Comparison of ENCODE assay signal across 1 cellular context in genomic region chr6:32894085-32895005, GRCh38.
A peak's percentile ranks its signal among the peaks of the same experiment; 100 is the strongest.
TF ChIP-seq lines count a peak whose summit lies in the region.

No MANE protein-coding gene starts in this region.

TF ChIP-seq in H1, 55 proteins besides CTCF, POLR2A, EP300 and RAD21:
- TF ChIP-seq, protein P1, sequence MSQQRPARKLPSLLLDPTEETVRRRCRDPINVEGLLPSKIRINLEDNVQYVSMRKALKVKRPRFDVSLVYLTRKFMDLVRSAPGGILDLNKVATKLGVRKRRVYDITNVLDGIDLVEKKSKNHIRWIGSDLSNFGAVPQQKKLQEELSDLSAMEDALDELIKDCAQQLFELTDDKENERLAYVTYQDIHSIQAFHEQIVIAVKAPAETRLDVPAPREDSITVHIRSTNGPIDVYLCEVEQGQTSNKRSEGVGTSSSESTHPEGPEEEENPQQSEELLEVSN (IDR thresholded peaks at IDR 0.05), result no peak
- TF ChIP-seq MAFK (IDR thresholded peaks at IDR 0.05; ENCODE audit: low read depth, low read length) (no peak), BRCA1 (IDR thresholded peaks at IDR 0.05; ENCODE audit: low read depth, low read length) (no peak), USF2 (IDR thresholded peaks at IDR 0.05; ENCODE audit: low read length) (no peak), TEAD4 (IDR thresholded peaks at IDR 0.05; ENCODE audit: low read depth, low read length) (no peak), RBBP5 (IDR thresholded peaks at IDR 0.05; ENCODE audit: borderline replicate concordance, low read depth, low read length) (no peak; the same call in none of the 2 replicates), GABPA (IDR thresholded peaks at IDR 0.05; ENCODE audit: borderline replicate concordance, insufficient read depth, low read length) (no peak), BCL11A (IDR thresholded peaks at IDR 0.05; ENCODE audit: low read depth in 2 of 2, low read length in 2 of 2) (no peak), ASH2L (IDR thresholded peaks at IDR 0.05; ENCODE audit: low read length) (peak; percentile 83), SRF (IDR thresholded peaks at IDR 0.05; ENCODE audit: low read depth, low read length) (no peak), HDAC6 (IDR thresholded peaks at IDR 0.05; ENCODE audit: low read depth, low read length) (no peak), KDM5A (IDR thresholded peaks at IDR 0.05; ENCODE audit: low read length) (no peak), POU5F1 (IDR thresholded peaks at IDR 0.05; ENCODE audit: low read depth, low read length) (no peak), JUN (IDR thresholded peaks at IDR 0.05; ENCODE audit: low read depth, low read length) (no peak), SP4 (IDR thresholded peaks at IDR 0.05; ENCODE audit: low read length) (no peak), RNF2 (IDR thresholded peaks at IDR 0.05; ENCODE audit: borderline replicate concordance, low read depth, low read length, missing control alignments, poor library complexity, severe bottlenecking) (no peak), PHF8 (conservative IDR thresholded peaks at IDR 0.05; ENCODE audit: low read depth, low read length) (0 out of 2 replicates have a peak, but pooled peaks have one; percentile 45), POLR2AphosphoS5 (IDR thresholded peaks at IDR 0.05; ENCODE audit: low read depth, low read length) (no peak), KDM4A (IDR thresholded peaks at IDR 0.05; ENCODE audit: low read depth, low read length, severe bottlenecking) (peak; percentile 70), RFX5 (IDR thresholded peaks at IDR 0.05; ENCODE audit: borderline replicate concordance, low read depth, low read length) (no peak), SP2 (IDR thresholded peaks at IDR 0.05; ENCODE audit: low read length) (peak; percentile 51), CHD2 (IDR thresholded peaks at IDR 0.05; ENCODE audit: low read length) (no peak; the same call in 1 of the 2 replicates), SIRT6 (IDR thresholded peaks at IDR 0.05; ENCODE audit: low read length) (no peak), EZH2 (IDR thresholded peaks at IDR 0.05; ENCODE audit: low read depth, low read length, severe bottlenecking) (no peak), BACH1 (IDR thresholded peaks at IDR 0.05; ENCODE audit: low read length) (no peak), KDM1A (IDR thresholded peaks at IDR 0.05; ENCODE audit: borderline replicate concordance, low read length) (no peak), CHD1 (IDR thresholded peaks at IDR 0.05; ENCODE audit: low read depth, low read length) (no peak), RXRA (IDR thresholded peaks at IDR 0.05; ENCODE audit: insufficient read depth, low read depth, low read length) (no peak), SIN3A (conservative IDR thresholded peaks at IDR 0.05 in 1 of 2, IDR thresholded peaks at IDR 0.05 in 1 of 2; ENCODE audit: low read depth in 1 of 2, low read length in 2 of 2) (peak in 1 of 2 experiments; percentile 93; a peak in 3 of 4 replicates), ATF2 (IDR thresholded peaks at IDR 0.05; ENCODE audit: low read length) (no peak), TAF7 (optimal IDR thresholded peaks at IDR 0.05; ENCODE audit: borderline replicate concordance, low read depth, low read length) (peak; percentile 65), CREB1 (IDR thresholded peaks at IDR 0.05) (peak; percentile 54), CTBP2 (IDR thresholded peaks at IDR 0.05; ENCODE audit: borderline replicate concordance, insufficient read depth, insufficient read length, low read length) (peak; percentile 20), NRF1 (IDR thresholded peaks at IDR 0.05; ENCODE audit: low read depth, low read length) (no peak), CEBPB (IDR thresholded peaks at IDR 0.05; ENCODE audit: low read depth, low read length) (no peak), SUZ12 (IDR thresholded peaks at IDR 0.05; ENCODE audit: low read length) (no peak), CBX5 (IDR thresholded peaks at IDR 0.05; ENCODE audit: low read depth, low read length) (no peak), CHD7 (IDR thresholded peaks at IDR 0.05; ENCODE audit: insufficient replicate concordance, low read length) (no peak), SAP30 (IDR thresholded peaks at IDR 0.05; ENCODE audit: insufficient read depth, insufficient replicate concordance, low read length) (no peak), SIX5 (IDR thresholded peaks at IDR 0.05; ENCODE audit: low read depth, low read length) (no peak), EGR1 (IDR thresholded peaks at IDR 0.05; ENCODE audit: borderline replicate concordance, low read depth, low read length) (no peak), FOSL1 (IDR thresholded peaks at IDR 0.05; ENCODE audit: insufficient read depth, low read depth, low read length) (no peak), NANOG (IDR thresholded peaks at IDR 0.05; ENCODE audit: insufficient read depth, low read depth, low read length, poor library complexity, severe bottlenecking) (no peak), HDAC2 (IDR thresholded peaks at IDR 0.05; ENCODE audit: borderline replicate concordance in 1 of 2, low read depth in 2 of 2, low read length in 2 of 2) (0 out of 4 replicates have a peak, but pooled peaks of 1 of the 2 experiments have one; percentile 51), TCF12 (IDR thresholded peaks at IDR 0.05; ENCODE audit: low read depth, low read length) (no peak), GTF2F1 (IDR thresholded peaks at IDR 0.05; ENCODE audit: borderline replicate concordance, low read depth, low read length) (no peak), CBX8 (IDR thresholded peaks at IDR 0.05; ENCODE audit: borderline replicate concordance, low read depth, low read length) (no peak), ZNF274 (IDR thresholded peaks at IDR 0.05; ENCODE audit: borderline replicate concordance, extremely low read depth, low read length) (no peak), YY1 (IDR thresholded peaks at IDR 0.05; ENCODE audit: low read depth, low read length) (peak; percentile 69; the same call in 1 of the 2 replicates), JUND (IDR thresholded peaks at IDR 0.05; ENCODE audit: low read length) (no peak), SP1 (IDR thresholded peaks at IDR 0.05; ENCODE audit: low read depth, low read length) (peak; percentile 79), TAF1 (IDR thresholded peaks at IDR 0.05; ENCODE audit: low read depth, low read length) (peak; percentile 81), TBP (IDR thresholded peaks at IDR 0.05; ENCODE audit: low read depth, low read length) (peak; percentile 50; the same call in 1 of the 2 replicates)
- TF ChIP-seq, protein P2, sequence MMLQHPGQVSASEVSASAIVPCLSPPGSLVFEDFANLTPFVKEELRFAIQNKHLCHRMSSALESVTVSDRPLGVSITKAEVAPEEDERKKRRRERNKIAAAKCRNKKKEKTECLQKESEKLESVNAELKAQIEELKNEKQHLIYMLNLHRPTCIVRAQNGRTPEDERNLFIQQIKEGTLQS (IDR thresholded peaks at IDR 0.05; ENCODE audit: insufficient read depth, low read depth, low read length), result no peak
- TF ChIP-seq, protein P3, sequence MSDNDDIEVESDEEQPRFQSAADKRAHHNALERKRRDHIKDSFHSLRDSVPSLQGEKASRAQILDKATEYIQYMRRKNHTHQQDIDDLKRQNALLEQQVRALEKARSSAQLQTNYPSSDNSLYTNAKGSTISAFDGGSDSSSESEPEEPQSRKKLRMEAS (IDR thresholded peaks at IDR 0.05), result peak; percentile 38; the same call in 1 of the 2 replicates
